ENCODE assay signal across 18 cellular contexts in the genomic region with DNA sequence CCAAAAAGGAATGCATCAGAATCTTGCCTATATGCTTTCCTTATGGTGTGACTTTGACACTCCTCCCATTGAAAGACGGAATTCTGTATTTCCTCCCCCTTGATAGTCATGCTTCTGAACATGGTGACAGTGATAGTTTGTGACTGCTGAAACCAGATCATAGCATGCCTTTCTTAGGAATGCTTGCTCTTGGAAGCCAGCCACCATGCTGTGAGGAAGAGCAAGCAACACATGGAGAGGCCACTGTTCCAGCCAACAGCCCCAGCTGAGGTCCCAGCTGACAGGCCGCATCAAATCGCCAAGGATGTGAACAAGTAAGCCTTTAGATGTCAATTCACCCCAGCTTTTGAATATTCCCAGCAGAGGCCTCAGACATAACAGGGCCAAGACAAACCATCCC.
DNase-seq lines count a peak whose midpoint lies in the region; ATAC-seq and TF ChIP-seq lines count a peak whose summit lies in the region.
"Had no signal": no experiment of that assay in that cellular context is flagged by ENCODE, and none has a peak within 500 bp of the region (broad histone marks: within the 10 kb centered on the region; RNA-seq: fewer than 3 reads in every experiment).

No MANE protein-coding gene starts in this region.

- H3K9me2 ChIP-seq in GM23248 (ENCODE audit: insufficient read depth) (no peaks in the 10 kb centered on the region), SK-N-SH (no peaks in the 10 kb centered on the region)

- H3K18ac ChIP-seq in trophoblast cell (ENCODE audit: low read length): peak overlapping the region; percentile 52

- H3K4me3 ChIP-seq in GM23248 (no peak overlapping the region), SK-N-SH (ENCODE audit: low read depth in 2 of 2, low read length in 1 of 2) (no peak overlapping the region), trophoblast cell (ENCODE audit: low read depth, low read length) (no peak overlapping the region)
- H3K4me3 ChIP-seq: BLaER1 treated with 17β-estradiol and CSF1 and Interleukin-3, amounts not matched to agents 10 nM and 100 nM; esophagus muscularis mucosa had no signal

- no peak overlapping the region for H4K12ac ChIP-seq in trophoblast cell (ENCODE audit: low read depth, low read length)

- POLR2A ChIA-PET in SK-N-SH (lab: Yijun Ruan, JAX): no interaction called here
- POLR2A ChIA-PET in naive thymus-derived CD8-positive, alpha-beta T cell (lab: Charles Lee): no interaction called here

- no peak for TF ChIP-seq CTCF in SK-N-SH (IDR thresholded peaks at IDR 0.05)

- CTCF ChIA-PET in SK-N-SH (lab: Yijun Ruan, JAX): no interaction called here

- H3F3A ChIP-seq in GM23248 (ENCODE audit: insufficient read depth) (peaks cover 68% of the 10 kb centered on the region), SK-N-SH (replicated peaks; ENCODE audit: insufficient read depth) (peaks cover 25% of the 10 kb centered on the region)

- no peak overlapping the region for H2BK5ac ChIP-seq in trophoblast cell (ENCODE audit: low read depth, low read length, poor library complexity)

- H4K20me1 ChIP-seq in GM23248 (ENCODE audit: insufficient read depth) (no peaks in the 10 kb centered on the region), SK-N-SH (ENCODE audit: insufficient read depth) (no peaks in the 10 kb centered on the region; the same call in 1 of the 2 replicates)
- H4K20me1 ChIP-seq: BLaER1 treated with 17β-estradiol and CSF1 and Interleukin-3, amounts not matched to agents 10 nM and 100 nM had no signal

- no peak overlapping the region for H3K4me2 ChIP-seq in GM23248 (ENCODE audit: unreplicated experiment)
- no peak overlapping the region for H3K4me2 ChIP-seq in SK-N-SH
- H3K4me2 ChIP-seq in trophoblast cell (ENCODE audit: low read length): no peak overlapping the region
- H3K4me2 ChIP-seq: BLaER1 treated with 17β-estradiol and CSF1 and Interleukin-3, amounts not matched to agents 10 nM and 100 nM had no signal

- no peak overlapping the region for H2AK5ac ChIP-seq in trophoblast cell (ENCODE audit: low read length)

- no peak overlapping the region for H3K9ac ChIP-seq in GM23248
- no peak overlapping the region for H3K9ac ChIP-seq in SK-N-SH
- no peak overlapping the region for H3K9ac ChIP-seq in trophoblast cell (ENCODE audit: low read length)
- H3K9ac ChIP-seq: BLaER1 treated with 17β-estradiol and CSF1 and Interleukin-3, amounts not matched to agents 10 nM and 100 nM had no signal

- in situ Hi-C loops in GM23248 (cut with MboI): no loop called here

- H3K27me3 ChIP-seq in GM23248 (replicated peaks; ENCODE audit: insufficient read depth) (no peaks in the 10 kb centered on the region), SK-N-SH (ENCODE audit: insufficient read depth) (no peaks in the 10 kb centered on the region), trophoblast cell (ENCODE audit: insufficient read depth, low read length) (no peaks in the 10 kb centered on the region)
- H3K27me3 ChIP-seq: BLaER1 treated with 17β-estradiol and CSF1 and Interleukin-3, amounts not matched to agents 10 nM and 100 nM; esophagus muscularis mucosa had no signal

- no peaks in the 10 kb centered on the region for H3K36me3 Mint-ChIP-seq in naive thymus-derived CD8-positive, alpha-beta T cell

- ATAC-seq in GM21390 (IDR thresholded peaks at IDR 0.05; ENCODE audit: unreplicated experiment): no peak
- no peak for ATAC-seq in naive thymus-derived CD8-positive, alpha-beta T cell
- ATAC-seq: left ventricle myocardium superior, right cardiac atrium had no signal

- H3K4me1 Mint-ChIP-seq in naive thymus-derived CD8-positive, alpha-beta T cell: no peaks in the 10 kb centered on the region

- peak; percentile 64 for DNase-seq in GM23248
- no peak for DNase-seq in SK-N-SH
- peak; percentile 90 for DNase-seq in fibroblast of gingiva (ENCODE audit: low read depth)
- no peak for DNase-seq in trophoblast cell
- no peak for DNase-seq in NCI-H2196 (lab: John Stamatoyannopoulos, UW; ENCODE audit: unreplicated experiment)
- DNase-seq in Kasumi-1 (lab: John Stamatoyannopoulos, UW): no peak
- DNase-seq in naive thymus-derived CD8-positive, alpha-beta T cell: no peak
- DNase-seq: activated effector memory CD4-positive, alpha-beta T cell treated with Interleukin-2 at 50 U/mL for 16 hours; DMS79; left ventricle myocardium superior; NCI-H2029 treated with DMSO at 0.1 percent for 48 hours; NCI-H774; right cardiac atrium; RPMI8226; T-helper 1 cell had no signal

- peaks cover 93% of the 10 kb centered on the region for H3K79me2 ChIP-seq in GM23248 (ENCODE audit: insufficient read depth)
- peaks cover 94% of the 10 kb centered on the region for H3K79me2 ChIP-seq in SK-N-SH (ENCODE audit: insufficient read depth)
- H3K79me2 ChIP-seq in trophoblast cell (ENCODE audit: control insufficient read depth, insufficient read depth, low read length, poor library complexity): peaks cover 18% of the 10 kb centered on the region

- H2AFZ ChIP-seq in GM23248: no peak overlapping the region
- no peak overlapping the region for H2AFZ ChIP-seq in SK-N-SH (ENCODE audit: low read depth)
- H2AFZ ChIP-seq in trophoblast cell (ENCODE audit: insufficient read depth, low read length, poor library complexity): no peak overlapping the region

- no peak for TF ChIP-seq RAD21 in SK-N-SH (IDR thresholded peaks at IDR 0.05; ENCODE audit: low read length)

- peaks cover 0 to 5% (median 0%) of the 10 kb centered on the region in 5 donors for H3K27me3 Mint-ChIP-seq in naive thymus-derived CD8-positive, alpha-beta T cell

- H2BK12ac ChIP-seq in trophoblast cell (ENCODE audit: low read length): no peak overlapping the region

- H3K23ac ChIP-seq in trophoblast cell (ENCODE audit: low read length): no peak overlapping the region

- H3K27ac ChIP-seq in GM23248: peak overlapping the region; percentile 27
- H3K27ac ChIP-seq in SK-N-SH (ENCODE audit: low read depth in 2 of 2, low read length in 1 of 2): peak overlapping the region in 1 of 2 experiments; percentile 9; a peak in 1 of 4 replicates
- H3K27ac ChIP-seq in trophoblast cell (ENCODE audit: low read depth, low read length): no peak overlapping the region
- H3K27ac ChIP-seq: BLaER1 treated with 17β-estradiol and CSF1 and Interleukin-3, amounts not matched to agents 10 nM and 100 nM; esophagus muscularis mucosa had no signal

- no peak overlapping the region for H4K8ac ChIP-seq in trophoblast cell (ENCODE audit: low read depth, low read length)

- peak overlapping the region in 1 of 10 donors; percentile 26 for H3K27ac Mint-ChIP-seq in naive thymus-derived CD8-positive, alpha-beta T cell

- peaks cover 42% of the 10 kb centered on the region for H3K4me1 ChIP-seq in GM23248 (ENCODE audit: insufficient read depth)
- peaks cover 2 to 29% of the 10 kb centered on the region in 2 experiments; a peak in 3 of 4 replicates for H3K4me1 ChIP-seq in SK-N-SH (ENCODE audit: control insufficient read depth in 1 of 2, insufficient read depth in 2 of 2, low read depth in 1 of 2, low read length in 1 of 2)
- peaks cover 12 to 21% of the 10 kb centered on the region in 2 experiments for H3K4me1 ChIP-seq in trophoblast cell (ENCODE audit: control insufficient read depth in 1 of 2, insufficient read depth in 2 of 2, low read length in 2 of 2)
- H3K4me1 ChIP-seq: esophagus muscularis mucosa had no signal

- no peak overlapping the region for H4K91ac ChIP-seq in trophoblast cell (ENCODE audit: low read depth, low read length)

- TF ChIP-seq EP300 in SK-N-SH (IDR thresholded peaks at IDR 0.05; ENCODE audit: borderline replicate concordance in 1 of 2, low read depth in 1 of 2, low read length in 1 of 2): no peak

- peaks cover 4% of the 10 kb centered on the region for H3K79me1 ChIP-seq in trophoblast cell (ENCODE audit: low read length)

- peak overlapping the region; percentile 59 for H3K4ac ChIP-seq in trophoblast cell (ENCODE audit: low read depth, low read length)

- H3K9me3 ChIP-seq in GM23248 (ENCODE audit: low read depth) (no peaks in the 10 kb centered on the region), SK-N-SH (no peaks in the 10 kb centered on the region), trophoblast cell (ENCODE audit: insufficient read depth, low read depth, low read length) (no peaks in the 10 kb centered on the region)

- H3K14ac ChIP-seq in trophoblast cell (ENCODE audit: low read length): no peak overlapping the region

- no peak overlapping the region for H3K4me3 Mint-ChIP-seq in naive thymus-derived CD8-positive, alpha-beta T cell

- WGBS in GM23248 (ENCODE audit: low coverage in 1 of 2, low lambda C conversion rate in 2 of 2, missing lambda C conversion rate in 2 of 2), 2 experiments: 31 to 43% methylated on average over 3 of the region's 3 CpGs
- WGBS in SK-N-SH (ENCODE audit: low lambda C conversion rate): 93% methylated on average over 3 of the region's 3 CpGs
- WGBS in trophoblast cell (ENCODE audit: extremely low coverage, insufficient coverage, insufficient read length): no CpG with 5 or more reads among the region's 3 CpGs

- H3K36me3 ChIP-seq in GM23248 (ENCODE audit: low read depth): no peaks in the 10 kb centered on the region
- H3K36me3 ChIP-seq in SK-N-SH (replicated peaks in 1 of 2; ENCODE audit: control insufficient read depth in 1 of 2, insufficient read depth in 2 of 2, low read length in 1 of 2): peaks cover 0 to 5% of the 10 kb centered on the region in 2 experiments
- peaks cover 0 to 6% of the 10 kb centered on the region in 2 experiments for H3K36me3 ChIP-seq in trophoblast cell (ENCODE audit: control insufficient read depth in 1 of 2, insufficient read depth in 2 of 2, low read length in 2 of 2)
- H3K36me3 ChIP-seq: BLaER1 treated with 17β-estradiol and CSF1 and Interleukin-3, amounts not matched to agents 10 nM and 100 nM; esophagus muscularis mucosa had no signal

- H3K9me3 Mint-ChIP-seq in naive thymus-derived CD8-positive, alpha-beta T cell: no peaks in the 10 kb centered on the region

- no peak overlapping the region for H2BK120ac ChIP-seq in trophoblast cell (ENCODE audit: insufficient read depth, low read length, poor library complexity)

TF ChIP-seq in SK-N-SH, 30 proteins besides CTCF, POLR2A, EP300 and RAD21 (continues in another document):
- TF ChIP-seq, protein P1, sequence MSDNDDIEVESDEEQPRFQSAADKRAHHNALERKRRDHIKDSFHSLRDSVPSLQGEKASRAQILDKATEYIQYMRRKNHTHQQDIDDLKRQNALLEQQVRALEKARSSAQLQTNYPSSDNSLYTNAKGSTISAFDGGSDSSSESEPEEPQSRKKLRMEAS (IDR thresholded peaks at IDR 0.05; ENCODE audit: low read depth): peak; percentile 56; the same call in 1 of the 2 replicates
- peak; percentile 18; the same call in 1 of the 2 replicates for TF ChIP-seq NFIC (IDR thresholded peaks at IDR 0.05; ENCODE audit: borderline replicate concordance)
- peak; percentile 40; the same call in 1 of the 2 replicates for TF ChIP-seq TCF12 (IDR thresholded peaks at IDR 0.05)
- TF ChIP-seq, protein P2, sequence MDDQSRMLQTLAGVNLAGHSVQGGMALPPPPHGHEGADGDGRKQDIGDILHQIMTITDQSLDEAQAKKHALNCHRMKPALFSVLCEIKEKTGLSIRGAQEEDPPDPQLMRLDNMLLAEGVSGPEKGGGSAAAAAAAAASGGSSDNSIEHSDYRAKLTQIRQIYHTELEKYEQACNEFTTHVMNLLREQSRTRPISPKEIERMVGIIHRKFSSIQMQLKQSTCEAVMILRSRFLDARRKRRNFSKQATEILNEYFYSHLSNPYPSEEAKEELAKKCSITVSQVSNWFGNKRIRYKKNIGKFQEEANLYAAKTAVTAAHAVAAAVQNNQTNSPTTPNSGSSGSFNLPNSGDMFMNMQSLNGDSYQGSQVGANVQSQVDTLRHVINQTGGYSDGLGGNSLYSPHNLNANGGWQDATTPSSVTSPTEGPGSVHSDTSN (IDR thresholded peaks at IDR 0.05): peak; percentile 71

Comparison
In these comparisons a context has a peak if more than half of its experiments do, and no peak if none do; other contexts are left out.
1. DNase-seq: peak in GM23248 (single experiment) and fibroblast of gingiva (single experiment); none in SK-N-SH (single experiment), trophoblast cell (0 of 2), NCI-H2196 (single experiment), Kasumi-1 (0 of 2) and naive thymus-derived CD8-positive, alpha-beta T cell (0 of 10).